ENCODE assay signal across 10 cellular contexts in the genomic region with DNA sequence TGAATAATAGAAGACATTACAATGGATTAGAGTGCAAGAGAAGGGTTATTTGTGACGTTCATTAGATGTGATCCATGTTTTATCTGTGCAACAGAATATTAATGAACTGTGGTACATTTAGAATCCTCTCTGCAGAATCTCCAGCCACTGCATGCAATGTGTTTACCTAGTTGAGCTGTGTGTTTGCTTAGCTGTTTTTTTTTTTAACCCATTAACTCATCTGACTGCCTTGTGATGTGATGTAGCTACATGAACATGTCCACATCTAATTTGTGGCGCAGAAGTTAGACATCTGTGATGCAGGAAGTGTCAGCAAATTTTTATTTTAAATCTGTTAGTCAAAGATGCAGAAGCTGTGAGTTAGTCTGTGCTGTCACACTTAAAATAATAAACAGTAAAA.
DNase-seq lines count a peak whose midpoint lies in the region; ATAC-seq and TF ChIP-seq lines count a peak whose summit lies in the region.
"Had no signal": no experiment of that assay in that cellular context is flagged by ENCODE, and none has a peak within 500 bp of the region (broad histone marks: within the 10 kb centered on the region; RNA-seq: fewer than 3 reads in every experiment).

No MANE protein-coding gene starts in this region.

- DNase-seq in H9: no peak
- DNase-seq in left ventricle myocardium superior: no peak
- no peak for DNase-seq in sciatic nerve (ENCODE audit: low spot score)
- DNase-seq in T-helper 1 cell: no peak
- no peak for DNase-seq in activated gamma-delta T cell (lab: John Stamatoyannopoulos, UW)
- DNase-seq in mesenteric fat pad (ENCODE audit: low spot score): no peak
- DNase-seq: activated CD4-positive, alpha-beta T cell treated with anti-CD3 and anti-CD28 coated beads, Interleukin-2, amount 50 U/mL, for 4 hours had no signal

- H3K14ac ChIP-seq in H9 (ENCODE audit: insufficient read depth, low read length): no peak overlapping the region

- no peak overlapping the region for H4K91ac ChIP-seq in H9 (ENCODE audit: insufficient read length, low read depth, low read length)

- intact Hi-C loops in left ventricle myocardium superior (cut with micrococcal nuclease) (no loop called here), sciatic nerve (cut with DNase I) (no loop called here)

- H3K23me2 ChIP-seq in H9 (ENCODE audit: insufficient read length, low read depth, low read length, poor library complexity, severe bottlenecking): no peaks in the 10 kb centered on the region

- H3K23ac ChIP-seq in H9 (ENCODE audit: insufficient read length, low read depth, low read length): no peak overlapping the region

- no peak overlapping the region for H4K8ac ChIP-seq in H9 (replicated peaks; ENCODE audit: insufficient read length, low read depth, low read length)

- H3K4me1 Mint-ChIP-seq in H9: peaks cover 40% of the 10 kb centered on the region in 2 experiments

- H2BK15ac ChIP-seq in H9 (ENCODE audit: low read depth, low read length): no peak overlapping the region

- no peak overlapping the region for H2BK12ac ChIP-seq in H9 (ENCODE audit: insufficient read length, low read depth, low read length)

- H2AK5ac ChIP-seq in H9 (ENCODE audit: insufficient read length, low read length): no peak overlapping the region

- no peak overlapping the region; a peak in 2 of 5 replicates for H3K4me3 Mint-ChIP-seq in H9

- peak overlapping the region; percentile 67 for H3K4me2 ChIP-seq in H9 (ENCODE audit: insufficient read depth, insufficient read length, low read length)

- H3K4me1 ChIP-seq in H9 (ENCODE audit: insufficient read depth, low read length): peaks cover 8% of the 10 kb centered on the region; the same call in 1 of the 2 replicates

- TF ChIP-seq CTCF in H9 (conservative IDR thresholded peaks at IDR 0.05): no peak
- no peak for TF ChIP-seq CTCF in VCaP (conservative IDR thresholded peaks at IDR 0.05)

- no peak overlapping the region for H2BK120ac ChIP-seq in H9 (ENCODE audit: low read depth, low read length, poor library complexity, severe bottlenecking)

- H4K5ac ChIP-seq in H9 (ENCODE audit: insufficient read length, low read depth, low read length): no peak overlapping the region

- no peaks in the 10 kb centered on the region; the same call in 1 of the 2 replicates for H3K27me3 Mint-ChIP-seq in H9 (ENCODE audit: low read depth)

- H2BK5ac ChIP-seq in H9 (ENCODE audit: insufficient read length, low read length): no peak overlapping the region

- no peaks in the 10 kb centered on the region for H3K79me1 ChIP-seq in H9 (ENCODE audit: insufficient read depth, low read depth, low read length, poor library complexity, severe bottlenecking)

- ATAC-seq in left ventricle myocardium superior: peak; percentile 8
- peak; percentile 13 for ATAC-seq in sciatic nerve
- ATAC-seq in HG03521 (IDR thresholded peaks at IDR 0.05; ENCODE audit: unreplicated experiment): no peak

- H2AFZ ChIP-seq in H9 (ENCODE audit: low read length): no peak overlapping the region
- H2AFZ ChIP-seq: parathyroid adenoma had no signal

- no peak overlapping the region for H3K56ac ChIP-seq in H9 (ENCODE audit: insufficient read length, low read depth, low read length)

- H3K9ac ChIP-seq in H9 (ENCODE audit: extremely low read depth, insufficient read length, low read length): no peak overlapping the region
- H3K9ac ChIP-seq: parathyroid adenoma had no signal

- no peak overlapping the region for H2BK20ac ChIP-seq in H9 (ENCODE audit: low read depth, low read length, poor library complexity, severe bottlenecking)

- H3T11ph ChIP-seq in H9 (ENCODE audit: low read length): no peak overlapping the region

- no peak overlapping the region for H3K4ac ChIP-seq in H9 (ENCODE audit: low read depth, low read length)

- no peaks in the 10 kb centered on the region for H3K79me2 ChIP-seq in H9 (ENCODE audit: insufficient read depth, low read length)

- no CpG with 5 or more reads among the region's 2 CpGs for WGBS in H9 (ENCODE audit: extremely low coverage, insufficient read length, low lambda C conversion rate)

- H3K27ac ChIP-seq in H9 (ENCODE audit: insufficient read length, low read depth, low read length): no peak overlapping the region
- peak overlapping the region; percentile 62 for H3K27ac ChIP-seq in VCaP
- H3K27ac ChIP-seq: parathyroid adenoma had no signal

- peak overlapping the region in 1 of 3 experiments; percentile 21; a peak in 2 of 7 replicates for H3K27ac Mint-ChIP-seq in H9

- no peaks in the 10 kb centered on the region for H3K27me3 ChIP-seq in H9 (ENCODE audit: insufficient read depth, low read length)

- no peaks in the 10 kb centered on the region for H4K20me1 ChIP-seq in H9 (ENCODE audit: control insufficient read depth, insufficient read depth, insufficient read length)

- H3K9me3 ChIP-seq in H9 (ENCODE audit: control insufficient read depth, low read depth, low read length): no peaks in the 10 kb centered on the region

- no peaks in the 10 kb centered on the region for H3K36me3 Mint-ChIP-seq in H9 (ENCODE audit: insufficient read depth in 1 of 3, low read depth in 3 of 3)

- H3K9me3 Mint-ChIP-seq in H9: no peaks in the 10 kb centered on the region

- H3K18ac ChIP-seq in H9 (ENCODE audit: insufficient read length, low read depth, low read length): no peak overlapping the region
